In the genomic region with DNA sequence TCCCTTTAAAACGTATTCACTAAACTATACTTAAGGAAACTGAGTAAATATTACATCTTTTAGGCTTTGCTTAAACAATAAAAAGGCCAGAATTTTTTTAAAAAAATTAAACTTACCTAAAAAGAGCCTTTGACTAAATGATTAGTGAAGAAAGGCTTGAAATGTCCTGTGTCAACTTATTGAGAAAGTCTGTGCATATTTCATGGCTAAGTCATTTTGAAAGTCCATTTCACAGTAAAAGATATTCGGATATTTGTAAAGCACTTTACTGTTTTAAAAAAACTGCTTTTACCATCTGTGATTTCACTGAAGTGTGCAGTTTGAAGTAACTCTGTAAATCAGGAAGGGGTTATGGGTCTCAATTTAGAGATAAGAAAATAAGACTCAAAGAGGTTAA, we compare ENCODE assay signal across 24 cellular contexts. TPM values are rescaled to one million over a fixed set of nuclear protein-coding genes. Genes with fewer than 3 reads are reported as not detected.
A peak's percentile ranks its signal among the peaks of the same experiment; 100 is the strongest.
DNase-seq lines count a peak whose midpoint lies in the region; ATAC-seq and TF ChIP-seq lines count a peak whose summit lies in the region.
"Had no signal": no experiment of that assay in that cellular context is flagged by ENCODE, and none has a peak within 500 bp of the region (broad histone marks: within the 10 kb centered on the region; RNA-seq: fewer than 3 reads in every experiment).

No MANE protein-coding gene starts in this region.

- 59 to 63% methylated on average over 2 of the region's 2 CpGs for WGBS in lung, 2 donors
- WGBS in smooth muscle cell (ENCODE audit: low lambda C conversion rate) = 63% methylated on average over 2 of the region's 2 CpGs

- H3K27me3 ChIP-seq in lung (ENCODE audit: control insufficient read depth, insufficient read depth) = no peaks in the 10 kb centered on the region
- H3K27me3 ChIP-seq in smooth muscle cell (ENCODE audit: low read depth) = no peaks in the 10 kb centered on the region
- H3K27me3 ChIP-seq: MG63 had no signal

- H4K20me1 ChIP-seq in smooth muscle cell (ENCODE audit: low read depth) = no peaks in the 10 kb centered on the region

- H3K4me3 ChIP-seq in choroid plexus epithelial cell (ENCODE audit: low read depth, low read length) (no peak overlapping the region), lung (no peak overlapping the region), smooth muscle cell (no peak overlapping the region)
- H3K4me3 ChIP-seq: MG63 had no signal

- H3K79me2 ChIP-seq in smooth muscle cell (ENCODE audit: low read depth) = no peaks in the 10 kb centered on the region

- H3K4me1 ChIP-seq in lung (ENCODE audit: control insufficient read depth in 2 of 2, insufficient read depth in 2 of 2, low read length in 2 of 2) (no peaks in the 10 kb centered on the region), smooth muscle cell (ENCODE audit: low read depth) (peaks cover 14% of the 10 kb centered on the region)

- TF ChIP-seq CTCF in choroid plexus epithelial cell (conservative IDR thresholded peaks at IDR 0.05; ENCODE audit: low read depth, low read length) (no peak), lung (IDR thresholded peaks at IDR 0.05; ENCODE audit: control extremely low read depth, extremely low read depth) (no peak), smooth muscle cell (IDR thresholded peaks at IDR 0.05; ENCODE audit: borderline replicate concordance, insufficient read depth, poor library complexity, severe bottlenecking) (no peak)

- ATAC-seq in lung (ENCODE audit: insufficient read depth, low FRiP score) (peak; percentile 25), GM21825 (IDR thresholded peaks at IDR 0.05; ENCODE audit: unreplicated experiment) (no peak)
- ATAC-seq: CD8-positive, alpha-beta T cell; HCT116 had no signal

- H3F3A ChIP-seq in smooth muscle cell (ENCODE audit: low read depth) = peaks cover 8% of the 10 kb centered on the region

- H2AFZ ChIP-seq in smooth muscle cell (ENCODE audit: low read depth) = no peak overlapping the region

- no peak overlapping the region for H3K4me2 ChIP-seq in smooth muscle cell

- DNase-seq in DMS79 treated with DMSO at 0.1 percent for 48 hours (lab: John Stamatoyannopoulos, UW) (peak; percentile 3), DMS79 (lab: John Stamatoyannopoulos, UW) (no peak), choroid plexus epithelial cell (ENCODE audit: low read depth) (peak; percentile 38), lung (ENCODE audit: low spot score) (no peak), smooth muscle cell (lab: John Stamatoyannopoulos, UW; ENCODE audit: unreplicated experiment) (no peak), hepatic stellate cell (ENCODE audit: low spot score) (no peak), D341Med (ENCODE audit: low spot score) (no peak)
- DNase-seq: 8988T; AML-193; C1 segment of cervical spinal cord; CD8-positive, alpha-beta T cell; DMS153; GOT3; Karpas-422; MG63; NCI-H1694 treated with DMSO at 0.1 percent for 48 hours; NCI-H2081 treated with DMSO at 0.1 percent for 48 hours; NCI-H2171 treated with DMSO at 0.1 percent for 48 hours; NCI-H524 treated with DMSO at 0.1 percent for 48 hours; NCI-H82; SHP77 had no signal

- H3K27ac ChIP-seq in lung (ENCODE audit: low read depth in 1 of 2, low read length in 1 of 2) (no peak overlapping the region), smooth muscle cell (ENCODE audit: low read depth) (peak overlapping the region; percentile 83)

- H3K9me3 ChIP-seq in lung (ENCODE audit: control insufficient read depth in 2 of 2, insufficient read depth in 1 of 2, low read length in 1 of 2) (no peaks in the 10 kb centered on the region), smooth muscle cell (replicated peaks; ENCODE audit: low read depth) (no peaks in the 10 kb centered on the region)
- H3K9me3 ChIP-seq: MG63 had no signal

- no peaks in the 10 kb centered on the region for H3K36me3 ChIP-seq in lung (ENCODE audit: control insufficient read depth in 2 of 2, insufficient read depth in 2 of 2, low read length in 2 of 2)
- H3K36me3 ChIP-seq in smooth muscle cell (ENCODE audit: low read depth) = no peaks in the 10 kb centered on the region
- H3K36me3 ChIP-seq: MG63 had no signal

- no peak overlapping the region for H3K9ac ChIP-seq in smooth muscle cell (ENCODE audit: low read depth)

RNA-seq across cellular contexts. Expression of a gene that starts 50.4 kb away (rescaled TPM):
- total RNA-seq in lung = 10 to 100 TPM in 1 of 2 donors, 1 to 10 TPM in 1; 8.2 to 21.5 TPM
- polyA plus RNA-seq in lung = 1 to 10 TPM; 5.0 to 6.7 TPM
- 8.9 and 9.5 TPM in 2 replicates for total RNA-seq in smooth muscle cell
- 0.98 and 2.4 TPM in 2 replicates for polyA plus RNA-seq in smooth muscle cell
- total RNA-seq: OCI-LY7 had no signal

Comparison
In these comparisons a context has a peak if more than half of its experiments do, and no peak if none do; other contexts are left out.
1. DNase-seq: peak in DMS79 treated with DMSO at 0.1 percent for 48 hours (single experiment) and choroid plexus epithelial cell (single experiment); none in DMS79 (single experiment), lung (single experiment), smooth muscle cell (single experiment), hepatic stellate cell (single experiment) and D341Med (single experiment).